ENCODE assay signal across 9 cellular contexts in genomic region chr19:45098521-45099464, GRCh38. TPM values are rescaled to one million over a fixed set of nuclear protein-coding genes. Genes with fewer than 3 reads are reported as not detected.
DNase-seq lines count a peak whose midpoint lies in the region; ATAC-seq and TF ChIP-seq lines count a peak whose summit lies in the region.
"Had no signal": no experiment of that assay in that cellular context is flagged by ENCODE, and none has a peak within 500 bp of the region (broad histone marks: within the 10 kb centered on the region; RNA-seq: fewer than 3 reads in every experiment).

No MANE protein-coding gene starts in this region.

- no peak for ATAC-seq in activated naive CD4-positive, alpha-beta T cell treated with anti-CD3 and anti-CD28 coated beads, Interleukin-2, amount 50 U/mL, for 72 hours
- ATAC-seq in central memory CD8-positive, alpha-beta T cell (replicated peaks; ENCODE audit: extremely low read depth, poor library complexity, severe bottlenecking), result no peak
- peak; percentile 18 for ATAC-seq in left lobe of liver
- no peak for ATAC-seq in GM18505 (IDR thresholded peaks at IDR 0.05; ENCODE audit: unreplicated experiment)

- TF ChIP-seq POLR2A in GM18505 (IDR thresholded peaks at IDR 0.05; ENCODE audit: borderline replicate concordance, extremely low read depth, insufficient read depth, insufficient read length), result no peak

- peak overlapping the region; percentile 16 for H3K27ac Mint-ChIP-seq in activated naive CD4-positive, alpha-beta T cell treated with anti-CD3 and anti-CD28 coated beads, Interleukin-2, amount 10 ng/mL, durations not matched to agents 7 days and 5 days
- H3K27ac Mint-ChIP-seq in activated naive CD4-positive, alpha-beta T cell treated with anti-CD3 and anti-CD28 coated beads, Interleukin-2, amount 50 U/mL, for 72 hours, result no peak overlapping the region
- peak overlapping the region; percentile 39 for H3K27ac Mint-ChIP-seq in central memory CD8-positive, alpha-beta T cell (ENCODE audit: low read depth)

- WGBS in urinary bladder, result 27% methylated on average over 15 of the region's 15 CpGs

- no peaks in the 10 kb centered on the region for H3K4me1 ChIP-seq in urinary bladder (ENCODE audit: insufficient read depth)

- DNase-seq in activated naive CD4-positive, alpha-beta T cell treated with anti-CD3 and anti-CD28 coated beads, Interleukin-2, amount 10 ng/mL, durations not matched to agents 7 days and 5 days, result no peak
- DNase-seq in activated naive CD4-positive, alpha-beta T cell treated with anti-CD3 and anti-CD28 coated beads, Interleukin-2, amount 50 U/mL, for 72 hours (ENCODE audit: low spot score in 2 of 2), result no peak
- no peak for DNase-seq in central memory CD8-positive, alpha-beta T cell (ENCODE audit: low spot score in 2 of 2)
- DNase-seq in left lobe of liver (ENCODE audit: low spot score) (no peak), GM10266 (ENCODE audit: extremely low spot score) (no peak), NCI-H146 (lab: John Stamatoyannopoulos, UW) (no peak)

- H3K36me3 Mint-ChIP-seq in activated naive CD4-positive, alpha-beta T cell treated with anti-CD3 and anti-CD28 coated beads, Interleukin-2, amount 10 ng/mL, durations not matched to agents 7 days and 5 days, result peaks cover 6% of the 10 kb centered on the region
- peaks cover 3 to 4% of the 10 kb centered on the region in 2 donors for H3K36me3 Mint-ChIP-seq in activated naive CD4-positive, alpha-beta T cell treated with anti-CD3 and anti-CD28 coated beads, Interleukin-2, amount 50 U/mL, for 72 hours
- peaks cover 2% of the 10 kb centered on the region for H3K36me3 Mint-ChIP-seq in central memory CD8-positive, alpha-beta T cell (ENCODE audit: insufficient read depth)

- no peak overlapping the region for H3K4me3 Mint-ChIP-seq in activated naive CD4-positive, alpha-beta T cell treated with anti-CD3 and anti-CD28 coated beads, Interleukin-2, amount 10 ng/mL, durations not matched to agents 7 days and 5 days
- no peak overlapping the region for H3K4me3 Mint-ChIP-seq in central memory CD8-positive, alpha-beta T cell

- peak overlapping the region; percentile 11 for H3K27ac ChIP-seq in urinary bladder (ENCODE audit: low read depth)

- H3K36me3 ChIP-seq in urinary bladder (ENCODE audit: insufficient read depth), result no peaks in the 10 kb centered on the region

- H3K27me3 Mint-ChIP-seq in activated naive CD4-positive, alpha-beta T cell treated with anti-CD3 and anti-CD28 coated beads, Interleukin-2, amount 10 ng/mL, durations not matched to agents 7 days and 5 days, result no peaks in the 10 kb centered on the region
- H3K27me3 Mint-ChIP-seq in central memory CD8-positive, alpha-beta T cell, result no peaks in the 10 kb centered on the region

- H3K9me3 Mint-ChIP-seq in activated naive CD4-positive, alpha-beta T cell treated with anti-CD3 and anti-CD28 coated beads, Interleukin-2, amount 10 ng/mL, durations not matched to agents 7 days and 5 days, result no peaks in the 10 kb centered on the region
- H3K9me3 Mint-ChIP-seq in activated naive CD4-positive, alpha-beta T cell treated with anti-CD3 and anti-CD28 coated beads, Interleukin-2, amount 50 U/mL, for 72 hours, result no peaks in the 10 kb centered on the region
- no peaks in the 10 kb centered on the region for H3K9me3 Mint-ChIP-seq in central memory CD8-positive, alpha-beta T cell

- no peak for TF ChIP-seq CTCF in GM10266 (IDR thresholded peaks at IDR 0.05; ENCODE audit: control insufficient read depth, insufficient read depth, low read depth, missing control alignments)

- peaks cover 59% of the 10 kb centered on the region for H3K4me1 Mint-ChIP-seq in activated naive CD4-positive, alpha-beta T cell treated with anti-CD3 and anti-CD28 coated beads, Interleukin-2, amount 10 ng/mL, durations not matched to agents 7 days and 5 days
- peaks cover 78% of the 10 kb centered on the region for H3K4me1 Mint-ChIP-seq in central memory CD8-positive, alpha-beta T cell

- H3K4me3 ChIP-seq in urinary bladder (ENCODE audit: low read depth, low read length), result no peak overlapping the region

- CTCF ChIA-PET in activated naive CD4-positive, alpha-beta T cell treated with anti-CD3 and anti-CD28 coated beads, Interleukin-2, amount 10 ng/mL, durations not matched to agents 7 days and 5 days (lab: Charles Lee), result interaction anchor here (0.5 to 1.0 kb wide), 3 partner anchors 9 to 88 kb away, joined by 3 to 4 read pairs (median 3); no protein-coding TSS in a partner anchor

RNA-seq across cellular contexts. Expression of gene PPP1R37, which starts 5.8 kb away (rescaled TPM):
- 10 to 100 TPM; 12.4 to 18.3 TPM for total RNA-seq in activated naive CD4-positive, alpha-beta T cell treated with anti-CD3 and anti-CD28 coated beads, Interleukin-2, amount 50 U/mL, for 72 hours
- total RNA-seq in left lobe of liver, result 11.3 TPM
- total RNA-seq in urinary bladder, result 16.8 TPM
- 31.6 TPM for polyA plus RNA-seq in urinary bladder

RNA-seq across cellular contexts. Expression of gene GEMIN7, which starts 19.7 kb away (rescaled TPM):
- 10 to 100 TPM in 1 of 2 donors, 1 to 10 TPM in 1; 8.3 to 54.3 TPM for total RNA-seq in activated naive CD4-positive, alpha-beta T cell treated with anti-CD3 and anti-CD28 coated beads, Interleukin-2, amount 50 U/mL, for 72 hours
- total RNA-seq in left lobe of liver, result 11.7 TPM
- 10.4 TPM for total RNA-seq in urinary bladder
- polyA plus RNA-seq in urinary bladder, result 23.6 TPM

RNA-seq across cellular contexts. Expression of gene ZNF296, which starts 22.5 kb away (rescaled TPM):
- 1 to 10 TPM; 2.3 to 6.7 TPM for total RNA-seq in activated naive CD4-positive, alpha-beta T cell treated with anti-CD3 and anti-CD28 coated beads, Interleukin-2, amount 50 U/mL, for 72 hours
- total RNA-seq in left lobe of liver, result 0.35 TPM
- 0.42 TPM for total RNA-seq in urinary bladder
- 0.65 TPM for polyA plus RNA-seq in urinary bladder
- total RNA-seq: H4 had no signal

RNA-seq across cellular contexts. Expression of gene CLASRP, which starts 59.9 kb away (rescaled TPM):
- 100 to 1,000 TPM; 115 to 133 TPM for total RNA-seq in activated naive CD4-positive, alpha-beta T cell treated with anti-CD3 and anti-CD28 coated beads, Interleukin-2, amount 50 U/mL, for 72 hours
- total RNA-seq in left lobe of liver (50.5 TPM), urinary bladder (11.2 TPM)
- 45.6 TPM for polyA plus RNA-seq in urinary bladder

Comparison
In these comparisons a context has a peak if more than half of its experiments do, and no peak if none do; other contexts are left out.
1. H3K27ac Mint-ChIP-seq: peak in activated naive CD4-positive, alpha-beta T cell treated with anti-CD3 and anti-CD28 coated beads, Interleukin-2, amount 10 ng/mL, durations not matched to agents 7 days and 5 days (single experiment) and central memory CD8-positive, alpha-beta T cell (single experiment); none in activated naive CD4-positive, alpha-beta T cell treated with anti-CD3 and anti-CD28 coated beads, Interleukin-2, amount 50 U/mL, for 72 hours (0 of 2).